1 cellular context compared by ENCODE assay signal in genomic region chr13:32905864-32906180, GRCh38.
TF ChIP-seq lines count a peak whose summit lies in the region.

No MANE protein-coding gene starts in this region.

TF ChIP-seq in IMR-90, 13 proteins besides CTCF, POLR2A, EP300 and RAD21 (continued from another document):
- TF ChIP-seq MAZ (IDR thresholded peaks at IDR 0.05; ENCODE audit: borderline replicate concordance, low read depth, low read length) (no peak), MXI1 (IDR thresholded peaks at IDR 0.05; ENCODE audit: borderline replicate concordance, low read depth, low read length) (no peak), ELK1 (IDR thresholded peaks at IDR 0.05; ENCODE audit: borderline replicate concordance, low read depth, low read length) (no peak)
